In genomic region chr18:48918156-48918555, GRCh38 we compare ENCODE assay signal across 28 cellular contexts. TPM values are rescaled to one million over a fixed set of nuclear protein-coding genes. Genes with fewer than 3 reads are reported as not detected.
DNase-seq lines count a peak whose midpoint lies in the region; ATAC-seq and TF ChIP-seq lines count a peak whose summit lies in the region.
"Had no signal": no experiment of that assay in that cellular context is flagged by ENCODE, and none has a peak within 500 bp of the region (broad histone marks: within the 10 kb centered on the region; RNA-seq: fewer than 3 reads in every experiment).

No MANE protein-coding gene starts in this region.

- H3K9me3 Mint-ChIP-seq in natural killer cell, result no peaks in the 10 kb centered on the region
- no peaks in the 10 kb centered on the region for H3K9me3 Mint-ChIP-seq in natural killer cell treated with Interleukin-12 subunit alpha and Interleukin-12 subunit beta and Interleukin-15 and Interleukin-18, amount 100 ng/mL, for 72 hours
- H3K9me3 Mint-ChIP-seq in endodermal cell, result no peaks in the 10 kb centered on the region
- H3K9me3 Mint-ChIP-seq: activated CD4-positive, alpha-beta memory T cell treated with anti-CD3 and anti-CD28 coated beads for 36 hours; naive B cell; T-helper 2 cell treated with Interferon-gamma antibody and Interleukin-4, amounts not matched to agents 5 μg/mL and 100 μg/mL, for 36 hours had no signal

- H3K27ac ChIP-seq in endodermal cell (ENCODE audit: low read depth, low read length) (no peak overlapping the region), transverse colon (no peak overlapping the region)
- H3K27ac ChIP-seq: body of pancreas, ovary, right atrium auricular region, SK-N-MC, stomach, WERI-Rb-1 had no signal

- no peaks in the 10 kb centered on the region for H3K27me3 Mint-ChIP-seq in natural killer cell (ENCODE audit: low read depth in 2 of 2)
- H3K27me3 Mint-ChIP-seq in natural killer cell treated with Interleukin-12 subunit alpha and Interleukin-12 subunit beta and Interleukin-15 and Interleukin-18, amount 100 ng/mL, for 72 hours, result no peaks in the 10 kb centered on the region
- no peaks in the 10 kb centered on the region for H3K27me3 Mint-ChIP-seq in endodermal cell (ENCODE audit: insufficient read depth)
- H3K27me3 Mint-ChIP-seq: activated CD4-positive, alpha-beta memory T cell treated with anti-CD3 and anti-CD28 coated beads for 36 hours; B cell; naive B cell had no signal

- in situ Hi-C loops in transverse colon (cut with MboI; ENCODE audit: low pct_ligation_motif_present in 1 of 4, low pct_unique_long_range_greater_than_20kb in 1 of 4, low sequenced_read_pairs in 3 of 4), result loop anchor here in 1 of 4 donors (10.0 to 25.0 kb wide), 3 partner anchors 47 to 231 kb away; no protein-coding TSS in a partner anchor

- TF ChIP-seq EP300 in transverse colon (IDR thresholded peaks at IDR 0.05; ENCODE audit: low read depth), result no peak

- H3K9me3 ChIP-seq in endodermal cell (ENCODE audit: control insufficient read depth, low read length), result no peaks in the 10 kb centered on the region
- no peaks in the 10 kb centered on the region for H3K9me3 ChIP-seq in transverse colon
- H3K9me3 ChIP-seq: body of pancreas, Caco-2, ovary, right atrium auricular region, stomach had no signal

- WGBS in endodermal cell (ENCODE audit: insufficient coverage in 1 of 2, insufficient read length in 1 of 2), 2 experiments, result 95 to 97% methylated on average over 10 to 12 of the region's 12 CpGs
- WGBS in transverse colon (ENCODE audit: low coverage in 1 of 2), 2 donors, result 70 to 98% methylated on average over 6 to 12 of the region's 12 CpGs

- ATAC-seq in natural killer cell, result no peak
- ATAC-seq in natural killer cell treated with Interleukin-12 subunit alpha and Interleukin-12 subunit beta and Interleukin-15 and Interleukin-18, amount 100 ng/mL, for 72 hours, result no peak
- ATAC-seq: body of pancreas, HCT116 had no signal

- H3K4me3 Mint-ChIP-seq in natural killer cell (no peak overlapping the region), endodermal cell (no peak overlapping the region)
- H3K4me3 Mint-ChIP-seq in natural killer cell treated with Interleukin-12 subunit alpha and Interleukin-12 subunit beta and Interleukin-15 and Interleukin-18, amount 100 ng/mL, for 72 hours, result no peak overlapping the region
- H3K4me3 Mint-ChIP-seq: activated CD4-positive, alpha-beta memory T cell treated with anti-CD3 and anti-CD28 coated beads for 36 hours; B cell; T-helper 2 cell treated with Interferon-gamma antibody and Interleukin-4, amounts not matched to agents 5 μg/mL and 100 μg/mL, for 36 hours had no signal

- H3K27me3 ChIP-seq in endodermal cell (ENCODE audit: control insufficient read depth, insufficient read depth, low read length, poor library complexity, severe bottlenecking) (no peaks in the 10 kb centered on the region), transverse colon (no peaks in the 10 kb centered on the region)
- H3K27me3 ChIP-seq: body of pancreas, ovary, right atrium auricular region, stomach had no signal

- intact Hi-C loops in natural killer cell (cut with micrococcal nuclease) (loop anchor here (2.0 to 5.0 kb wide), 2 partner anchors 17 to 36 kb away; no protein-coding TSS in a partner anchor), transverse colon (cut with DNase I; ENCODE audit: low total_unique reads) (no loop called here)

- H3K36me3 ChIP-seq in endodermal cell (ENCODE audit: control insufficient read depth, insufficient read depth, low read length) (peaks cover 38% of the 10 kb centered on the region), transverse colon (peaks cover 0 to 10% (median 0%) of the 10 kb centered on the region in 4 donors)
- H3K36me3 ChIP-seq: ovary had no signal

- H3K27ac Mint-ChIP-seq in natural killer cell, result peak overlapping the region; percentile 71 to 96
- no peak overlapping the region for H3K27ac Mint-ChIP-seq in natural killer cell treated with Interleukin-12 subunit alpha and Interleukin-12 subunit beta and Interleukin-15 and Interleukin-18, amount 100 ng/mL, for 72 hours
- peak overlapping the region; percentile 67 for H3K27ac Mint-ChIP-seq in endodermal cell
- H3K27ac Mint-ChIP-seq: activated CD4-positive, alpha-beta memory T cell treated with anti-CD3 and anti-CD28 coated beads for 36 hours; B cell; T-helper 2 cell treated with Interferon-gamma antibody and Interleukin-4, amounts not matched to agents 5 μg/mL and 100 μg/mL, for 36 hours had no signal

- no peak overlapping the region for H3K9ac ChIP-seq in endodermal cell (ENCODE audit: extremely low read depth, low read length, poor library complexity, severe bottlenecking)

- no peak for DNase-seq in natural killer cell
- DNase-seq in natural killer cell treated with Interleukin-12 subunit alpha and Interleukin-12 subunit beta and Interleukin-15 and Interleukin-18, amount 100 ng/mL, for 72 hours (ENCODE audit: low spot score), result no peak
- no peak for DNase-seq in endodermal cell
- DNase-seq in HCEC 1CT, result no peak
- no peak for DNase-seq in transverse colon
- DNase-seq in effector CD8-positive, alpha-beta T cell (lab: John Stamatoyannopoulos, UW), result no peak
- DNase-seq in NCI-H187 treated with DMSO at 0.1 percent for 48 hours (lab: John Stamatoyannopoulos, UW), result no peak
- DNase-seq: activated CD4-positive, alpha-beta memory T cell treated with anti-CD3 and anti-CD28 coated beads for 36 hours; body of pancreas; Caco-2; DMS79 treated with DMSO at 0.1 percent for 48 hours; naive B cell; NCI-H1048; NCI-H2029; NCI-H345; NCI-H774; OCI-M1; stimulated activated CD4-positive, alpha-beta T cell treated with anti-CD3 and anti-CD28 coated beads, Interleukin-12 subunit alpha, Interleukin-12 subunit beta, amount 100 ng/mL, for 4 hours; stomach; trophoblast cell; WERI-Rb-1 had no signal

- no peak for TF ChIP-seq CTCF in natural killer cell (IDR thresholded peaks at IDR 0.05)
- TF ChIP-seq CTCF in endodermal cell (conservative IDR thresholded peaks at IDR 0.05), result no peak
- TF ChIP-seq CTCF in transverse colon (IDR thresholded peaks at IDR 0.05), result no peak

- TF ChIP-seq POLR2A in transverse colon (IDR thresholded peaks at IDR 0.05), result no peak

- H3K4me3 ChIP-seq in endodermal cell (ENCODE audit: low read length), result no peak overlapping the region
- no peak overlapping the region for H3K4me3 ChIP-seq in transverse colon
- H3K4me3 ChIP-seq: body of pancreas, ovary, right atrium auricular region, SK-N-MC, stomach had no signal

- peaks cover 8% of the 10 kb centered on the region for H3K4me1 ChIP-seq in endodermal cell (ENCODE audit: control insufficient read depth, insufficient read depth, low read length)
- H3K4me1 ChIP-seq in transverse colon, result peaks cover 11 to 26% (median 15%) of the 10 kb centered on the region in 4 donors
- H3K4me1 ChIP-seq: Caco-2 had no signal

- H3K36me3 Mint-ChIP-seq in natural killer cell (peaks cover 19% of the 10 kb centered on the region), endodermal cell (ENCODE audit: low read depth) (peaks cover 26% of the 10 kb centered on the region)
- H3K36me3 Mint-ChIP-seq in natural killer cell treated with Interleukin-12 subunit alpha and Interleukin-12 subunit beta and Interleukin-15 and Interleukin-18, amount 100 ng/mL, for 72 hours, result peaks cover 17% of the 10 kb centered on the region

- H3K4me1 Mint-ChIP-seq in natural killer cell (peaks cover 76 to 83% of the 10 kb centered on the region in 2 donors), endodermal cell (peaks cover 17% of the 10 kb centered on the region)
- H3K4me1 Mint-ChIP-seq in natural killer cell treated with Interleukin-12 subunit alpha and Interleukin-12 subunit beta and Interleukin-15 and Interleukin-18, amount 100 ng/mL, for 72 hours (ENCODE audit: low read depth in 2 of 2), result peaks cover 53 to 68% of the 10 kb centered on the region in 2 donors

TF ChIP-seq in PFSK-1, 5 proteins besides CTCF, POLR2A, EP300 and RAD21:
- TF ChIP-seq POLR2AphosphoS5 (IDR thresholded peaks at IDR 0.05; ENCODE audit: low read depth, low read length), result 0 out of 2 replicates have a peak, but pooled peaks have one; percentile 10
- TF ChIP-seq FOXP2 (optimal IDR thresholded peaks at IDR 0.05; ENCODE audit: borderline replicate concordance, extremely low read depth, extremely low read length, insufficient read depth), result no peak
TF ChIP-seq in PFSK-1: peak in this region for 1.

RNA-seq across cellular contexts. Expression of gene SMAD7, which starts 32.6 kb away (rescaled TPM):
- 100 to 1,000 TPM; 127 to 204 (median 182) TPM for total RNA-seq in natural killer cell
- 10 to 100 TPM; 49.1 to 85.8 TPM for total RNA-seq in natural killer cell treated with Interleukin-12 subunit alpha and Interleukin-12 subunit beta and Interleukin-15 and Interleukin-18, amount 100 ng/mL, for 72 hours
- polyA plus RNA-seq in PFSK-1 (2012; ENCODE audit: insufficient read length, low read depth), result 13.8 TPM
- total RNA-seq in endodermal cell, result 10 to 100 TPM; 52.4 to 67.4 TPM
- 16.5 TPM for polyA plus RNA-seq in endodermal cell (2013, experiment 1 of 2)
- 16.2 TPM for polyA plus RNA-seq in endodermal cell (2013, experiment 2 of 2)
- total RNA-seq in transverse colon, result 100 to 1,000 TPM in 1 of 4 donors, 10 to 100 TPM in 3; 76.0 to 199 (median 77.1) TPM

Comparison
In these comparisons a context has a peak if more than half of its experiments do, and no peak if none do; other contexts are left out.
1. H3K27ac Mint-ChIP-seq: peak in natural killer cell (2 of 2) and endodermal cell (single experiment); none in natural killer cell treated with Interleukin-12 subunit alpha and Interleukin-12 subunit beta and Interleukin-15 and Interleukin-18, amount 100 ng/mL, for 72 hours (0 of 2).